In the genomic region with DNA sequence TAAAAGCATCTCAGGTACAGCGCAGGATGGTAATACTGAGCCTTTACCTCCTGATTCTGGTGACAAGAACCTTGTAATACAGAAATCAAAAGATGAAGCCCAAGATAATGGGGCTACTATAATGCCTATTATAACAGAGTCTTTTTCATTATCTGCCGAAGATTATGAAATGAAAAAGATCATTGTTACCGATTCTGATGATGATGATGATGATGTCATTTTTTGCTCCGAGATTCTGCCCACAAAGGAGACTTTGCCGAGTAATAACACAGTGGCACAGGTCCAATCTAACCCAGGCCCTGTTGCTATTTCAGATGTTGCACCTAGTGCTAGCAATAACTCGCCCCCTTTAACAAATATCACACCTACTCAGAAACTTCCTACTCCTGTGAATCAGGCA, we compare ENCODE assay signal across 27 cellular contexts. TPM values are rescaled to one million over a fixed set of nuclear protein-coding genes. Genes with fewer than 3 reads are reported as not detected.
"Had no signal": no experiment of that assay in that cellular context is flagged by ENCODE, and none has a peak within 500 bp of the region (broad histone marks: within the 10 kb centered on the region; RNA-seq: fewer than 3 reads in every experiment).

No MANE protein-coding gene starts in this region.

- H3K4me3 Mint-ChIP-seq: activated CD4-positive, alpha-beta memory T cell treated with anti-CD3 and anti-CD28 coated beads for 36 hours; activated CD4-positive, alpha-beta T cell treated with anti-CD3 and anti-CD28 coated beads, Interleukin-2, amount 10 ng/mL, durations not matched to agents 7 days and 5 days; activated naive CD4-positive, alpha-beta T cell treated with anti-CD3 and anti-CD28 coated beads for 36 hours; activated naive CD8-positive, alpha-beta T cell; activated T-cell treated with anti-CD3 and anti-CD28 coated beads, Interleukin-2, amount 50 U/mL, for 4 hours; T-cell had no signal

- H3K4me3 ChIP-seq: cardiac muscle cell, SK-N-MC had no signal

- H3K27ac Mint-ChIP-seq: activated CD4-positive, alpha-beta memory T cell treated with anti-CD3 and anti-CD28 coated beads for 36 hours; activated CD4-positive, alpha-beta T cell treated with anti-CD3 and anti-CD28 coated beads, Interleukin-2, amount 10 ng/mL, durations not matched to agents 7 days and 5 days; activated naive CD4-positive, alpha-beta T cell treated with anti-CD3 and anti-CD28 coated beads for 36 hours; activated naive CD8-positive, alpha-beta T cell; T-cell had no signal

- H3K9me3 Mint-ChIP-seq: activated CD4-positive, alpha-beta memory T cell treated with anti-CD3 and anti-CD28 coated beads for 36 hours; activated CD4-positive, alpha-beta T cell treated with anti-CD3 and anti-CD28 coated beads, Interleukin-2, amount 10 ng/mL, durations not matched to agents 7 days and 5 days; activated naive CD4-positive, alpha-beta T cell treated with anti-CD3 and anti-CD28 coated beads for 36 hours; activated T-cell treated with anti-CD3 and anti-CD28 coated beads, Interleukin-2, amount 50 U/mL, for 4 hours; T-cell had no signal

- H3K36me3 ChIP-seq: cardiac muscle cell had no signal

- DNase-seq: activated CD4-positive, alpha-beta memory T cell treated with anti-CD3 and anti-CD28 coated beads for 36 hours; activated CD4-positive, alpha-beta T cell treated with anti-CD3 and anti-CD28 coated beads, Interleukin-2, amount 10 ng/mL, durations not matched to agents 7 days and 5 days; activated CD4-positive, CD25-positive, alpha-beta regulatory T cell; activated CD8-positive, alpha-beta memory T cell treated with anti-CD3 and anti-CD28 coated beads for 24 hours; activated effector memory CD4-positive, alpha-beta T cell treated with anti-CD3 and anti-CD28 coated beads, Interleukin-2, amount 50 U/mL, for 16 hours; activated naive CD4-positive, alpha-beta T cell treated with anti-CD3 and anti-CD28 coated beads for 36 hours; activated T-cell treated with anti-CD3 and anti-CD28 coated beads, Interleukin-2, amount 50 U/mL, for 4 hours; amygdala; brain microvascular endothelial cell; cerebellar nuclear complex; Kasumi-1; MV-4-11; NCI-H1092 treated with DMSO at 0.1 percent for 48 hours; NCI-H1417 treated with DMSO at 0.1 percent for 48 hours; NCI-H1694; NCI-H2029; NCI-H345; NCI-H510A; NCI-H526 treated with DMSO at 0.1 percent for 48 hours; NCI-H82; T-cell had no signal

- H3K27me3 Mint-ChIP-seq: activated CD4-positive, alpha-beta memory T cell treated with anti-CD3 and anti-CD28 coated beads for 36 hours; activated CD4-positive, alpha-beta T cell treated with anti-CD3 and anti-CD28 coated beads, Interleukin-2, amount 10 ng/mL, durations not matched to agents 7 days and 5 days; activated naive CD8-positive, alpha-beta T cell had no signal

- ATAC-seq: activated T-cell treated with anti-CD3 and anti-CD28 coated beads, Interleukin-2, amount 50 U/mL, for 4 hours; T-cell had no signal

- H3K27ac ChIP-seq: brain microvascular endothelial cell, cardiac muscle cell, SK-N-MC, VCaP had no signal

RNA-seq across cellular contexts. Expression of a gene that starts 57.5 kb away (rescaled TPM):
- total RNA-seq: activated CD4-positive, alpha-beta memory T cell treated with anti-CD3 and anti-CD28 coated beads for 36 hours; activated CD4-positive, alpha-beta T cell treated with anti-CD3 and anti-CD28 coated beads, Interleukin-2, amount 10 ng/mL, durations not matched to agents 7 days and 5 days; activated naive CD4-positive, alpha-beta T cell treated with anti-CD3 and anti-CD28 coated beads for 36 hours; activated T-cell treated with anti-CD3 and anti-CD28 coated beads, Interleukin-2, amount 50 U/mL, for 4 hours; OCI-LY7; T-helper 2 cell treated with Interferon-gamma antibody and Interleukin-4, amounts not matched to agents 100 ng/mL and 5 ng/mL, for 36 hours had no signal
